8 cellular contexts compared by ENCODE assay signal in genomic region chr12:120445911-120446909, GRCh38. TPM values are rescaled to one million over a fixed set of nuclear protein-coding genes. Genes with fewer than 3 reads are reported as not detected.
DNase-seq lines count a peak whose midpoint lies in the region; TF ChIP-seq lines count a peak whose summit lies in the region.

Gene GATC, plus strand, starts transcription at chr12:120446444. Its CDS starts 37 bp downstream, at chr12:120446481.
Gene TRIAP1, minus strand, starts transcription at chr12:120446384. Its CDS starts 12 bp downstream, at chr12:120446372.

- H3K4me1 Mint-ChIP-seq in endodermal cell = peaks cover 9% of the 10 kb centered on the region
- peaks cover 22% of the 10 kb centered on the region for H3K4me1 Mint-ChIP-seq in mesothelial cell of epicardium

- H3K27me3 ChIP-seq in endodermal cell (ENCODE audit: control insufficient read depth, insufficient read depth, low read length, poor library complexity, severe bottlenecking) = no peaks in the 10 kb centered on the region

- no peaks in the 10 kb centered on the region for H3K9me3 ChIP-seq in endodermal cell (ENCODE audit: control insufficient read depth, low read length)

- H3K9me3 Mint-ChIP-seq in endodermal cell = no peaks in the 10 kb centered on the region
- no peaks in the 10 kb centered on the region for H3K9me3 Mint-ChIP-seq in mesothelial cell of epicardium

- H3K27ac ChIP-seq in endodermal cell (ENCODE audit: low read depth, low read length) = peak within 1 kb of the TSS; percentile 40

- H3K4me3 ChIP-seq in endodermal cell (ENCODE audit: low read length) = peak within 1 kb of the TSS; percentile 100

- peaks cover 57% of the 10 kb centered on the region for H3K36me3 ChIP-seq in endodermal cell (ENCODE audit: control insufficient read depth, insufficient read depth, low read length)

- H3K27me3 Mint-ChIP-seq in endodermal cell (ENCODE audit: insufficient read depth) (no peaks in the 10 kb centered on the region), mesothelial cell of epicardium (ENCODE audit: low read depth) (no peaks in the 10 kb centered on the region)

- TF ChIP-seq CTCF in GM20000 (IDR thresholded peaks at IDR 0.05; ENCODE audit: extremely low read depth, missing control alignments) (no peak), endodermal cell (conservative IDR thresholded peaks at IDR 0.05) (no peak), mesothelial cell of epicardium (IDR thresholded peaks at IDR 0.05; ENCODE audit: unreplicated experiment) (no peak)

- H3K27ac Mint-ChIP-seq in endodermal cell (peak within 1 kb of the TSS; percentile 99), mesothelial cell of epicardium (peak within 1 kb of the TSS; percentile 98)

- H3K4me3 Mint-ChIP-seq in endodermal cell = peak within 1 kb of the TSS; percentile 99
- peak within 1 kb of the TSS; percentile 95 for H3K4me3 Mint-ChIP-seq in mesothelial cell of epicardium

- no peaks in the 10 kb centered on the region for H3K4me1 ChIP-seq in endodermal cell (ENCODE audit: control insufficient read depth, insufficient read depth, low read length)

- DNase-seq in COR-L47 (lab: John Stamatoyannopoulos, UW) (peak; percentile 65), GM20000 (ENCODE audit: low spot score) (peak; percentile 81), HT-29 (ENCODE audit: low spot score) (peak; percentile 89), NOMO-1 treated with DMSO at 0.1 percent for 48 hours (lab: John Stamatoyannopoulos, UW; ENCODE audit: unreplicated experiment) (peak; percentile 74), endodermal cell (peak; percentile 98), mesothelial cell of epicardium (ENCODE audit: low spot score in 2 of 2, unreplicated experiment in 2 of 2) (peak; percentile 74 to 94)
- DNase-seq in activated CD8-positive, alpha-beta memory T cell treated with anti-CD3 and anti-CD28 coated beads, Interleukin-2, amount 50 U/mL, for 1 hour (ENCODE audit: extremely low read depth) = peak; percentile 58
- DNase-seq in stimulated activated CD8-positive, alpha-beta memory T cell treated with anti-CD3 and anti-CD28 coated beads, Interleukin-15, amount 100 ng/mL, for 48 hours (ENCODE audit: low read depth in 2 of 2) = peak; percentile 81 to 85

- H3K9ac ChIP-seq in endodermal cell (ENCODE audit: extremely low read depth, low read length, poor library complexity, severe bottlenecking) = peak within 1 kb of the TSS; percentile 92

- 0 to 1% methylated on average over 25 to 80 of the region's 80 CpGs for WGBS in endodermal cell (ENCODE audit: insufficient coverage in 1 of 2, insufficient read length in 1 of 2), 2 experiments

- H3K36me3 Mint-ChIP-seq in endodermal cell (ENCODE audit: low read depth) (peaks cover 55% of the 10 kb centered on the region), mesothelial cell of epicardium (peaks cover 3% of the 10 kb centered on the region)

RNA-seq across cellular contexts. Expression of gene GATC, which starts in this region (rescaled TPM):
- total RNA-seq in HT-29 (2014; rRNA removed; shearing (Covaris generic)) = 25.7 and 38.0 TPM in 2 replicates
- 10 to 100 TPM; 24.5 to 33.2 TPM for total RNA-seq in endodermal cell
- 23.9 TPM for polyA plus RNA-seq in endodermal cell (2013, experiment 1 of 2)
- 22.8 TPM for polyA plus RNA-seq in endodermal cell (2013, experiment 2 of 2)
- 27.5 to 30.8 TPM (median 29.7 TPM) in 3 replicates for total RNA-seq in mesothelial cell of epicardium

RNA-seq across cellular contexts. Expression of gene TRIAP1, which starts in this region (rescaled TPM):
- total RNA-seq in HT-29 (2014; rRNA removed; shearing (Covaris generic)) = 16.0 and 24.4 TPM in 2 replicates
- total RNA-seq in endodermal cell = 10 to 100 TPM; 31.6 to 34.8 TPM
- 47.9 TPM for polyA plus RNA-seq in endodermal cell (2013, experiment 1 of 2)
- 46.5 TPM for polyA plus RNA-seq in endodermal cell (2013, experiment 2 of 2)
- total RNA-seq in mesothelial cell of epicardium = 22.3 to 25.3 TPM (median 23.5 TPM) in 3 replicates

Comparison
In these comparisons a context has a peak if more than half of its experiments do, and no peak if none do; other contexts are left out.
1. Peak in every context shown above with its lines: DNase-seq, H3K4me3 ChIP-seq and H3K27ac ChIP-seq.